In genomic region chr3:66338927-66339326, GRCh38 we compare ENCODE assay signal across 3 cellular contexts.
TF ChIP-seq lines count a peak whose summit lies in the region.

No MANE protein-coding gene starts in this region.

TF ChIP-seq in SK-N-SH, 30 proteins besides CTCF, POLR2A, EP300 and RAD21 (continued from another document):
- TF ChIP-seq PBX3 (IDR thresholded peaks at IDR 0.05): 0 out of 2 replicates have a peak, but pooled peaks have one; percentile 5
- TF ChIP-seq RXRA (IDR thresholded peaks at IDR 0.05; ENCODE audit: borderline replicate concordance, low read depth): no peak
- peak; percentile 61; the same call in 1 of the 2 replicates for TF ChIP-seq TCF12 (IDR thresholded peaks at IDR 0.05)
- TF ChIP-seq CHD2 (IDR thresholded peaks at IDR 0.05; ENCODE audit: low read length, partially characterized antibody): no peak

TF ChIP-seq in SK-N-SH treated with all-trans-retinoic acid at 6 μM for 48 hours, 23 proteins besides CTCF, POLR2A, EP300 and RAD21 (continued from another document):
- no peak for TF ChIP-seq BACH2 (CRISPR knock-in tag; IDR thresholded peaks at IDR 0.05; ENCODE audit: borderline replicate concordance)

TF ChIP-seq in GM23338, 12 proteins besides CTCF, POLR2A, EP300 and RAD21:
- no peak for TF ChIP-seq ZNF462 (CRISPR knock-in tag; IDR thresholded peaks at IDR 0.05)
- no peak for TF ChIP-seq CREB1 (CRISPR knock-in tag; IDR thresholded peaks at IDR 0.05; ENCODE audit: low read depth)
- TF ChIP-seq ZNF114 (CRISPR knock-in tag; IDR thresholded peaks at IDR 0.05): no peak
- TF ChIP-seq EZH2phosphoT487 (IDR thresholded peaks at IDR 0.05; ENCODE audit: unreplicated experiment): no peak
- TF ChIP-seq JUNB (IDR thresholded peaks at IDR 0.05; ENCODE audit: unreplicated experiment): no peak
- no peak for TF ChIP-seq NANOG (IDR thresholded peaks at IDR 0.05; ENCODE audit: borderline replicate concordance)
- no peak for TF ChIP-seq POLR2AphosphoS5 (IDR thresholded peaks at IDR 0.05; ENCODE audit: low read depth)
- no peak for TF ChIP-seq REST (IDR thresholded peaks at IDR 0.05; ENCODE audit: unreplicated experiment)
- TF ChIP-seq EZH2 (IDR thresholded peaks at IDR 0.05; ENCODE audit: low read depth, unreplicated experiment): no peak
- TF ChIP-seq, protein P1, sequence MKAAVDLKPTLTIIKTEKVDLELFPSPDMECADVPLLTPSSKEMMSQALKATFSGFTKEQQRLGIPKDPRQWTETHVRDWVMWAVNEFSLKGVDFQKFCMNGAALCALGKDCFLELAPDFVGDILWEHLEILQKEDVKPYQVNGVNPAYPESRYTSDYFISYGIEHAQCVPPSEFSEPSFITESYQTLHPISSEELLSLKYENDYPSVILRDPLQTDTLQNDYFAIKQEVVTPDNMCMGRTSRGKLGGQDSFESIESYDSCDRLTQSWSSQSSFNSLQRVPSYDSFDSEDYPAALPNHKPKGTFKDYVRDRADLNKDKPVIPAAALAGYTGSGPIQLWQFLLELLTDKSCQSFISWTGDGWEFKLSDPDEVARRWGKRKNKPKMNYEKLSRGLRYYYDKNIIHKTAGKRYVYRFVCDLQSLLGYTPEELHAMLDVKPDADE (IDR thresholded peaks at IDR 0.05): no peak
- TF ChIP-seq STAT1 (IDR thresholded peaks at IDR 0.05; ENCODE audit: unreplicated experiment): no peak
